15 cellular contexts compared by ENCODE assay signal in the genomic region with DNA sequence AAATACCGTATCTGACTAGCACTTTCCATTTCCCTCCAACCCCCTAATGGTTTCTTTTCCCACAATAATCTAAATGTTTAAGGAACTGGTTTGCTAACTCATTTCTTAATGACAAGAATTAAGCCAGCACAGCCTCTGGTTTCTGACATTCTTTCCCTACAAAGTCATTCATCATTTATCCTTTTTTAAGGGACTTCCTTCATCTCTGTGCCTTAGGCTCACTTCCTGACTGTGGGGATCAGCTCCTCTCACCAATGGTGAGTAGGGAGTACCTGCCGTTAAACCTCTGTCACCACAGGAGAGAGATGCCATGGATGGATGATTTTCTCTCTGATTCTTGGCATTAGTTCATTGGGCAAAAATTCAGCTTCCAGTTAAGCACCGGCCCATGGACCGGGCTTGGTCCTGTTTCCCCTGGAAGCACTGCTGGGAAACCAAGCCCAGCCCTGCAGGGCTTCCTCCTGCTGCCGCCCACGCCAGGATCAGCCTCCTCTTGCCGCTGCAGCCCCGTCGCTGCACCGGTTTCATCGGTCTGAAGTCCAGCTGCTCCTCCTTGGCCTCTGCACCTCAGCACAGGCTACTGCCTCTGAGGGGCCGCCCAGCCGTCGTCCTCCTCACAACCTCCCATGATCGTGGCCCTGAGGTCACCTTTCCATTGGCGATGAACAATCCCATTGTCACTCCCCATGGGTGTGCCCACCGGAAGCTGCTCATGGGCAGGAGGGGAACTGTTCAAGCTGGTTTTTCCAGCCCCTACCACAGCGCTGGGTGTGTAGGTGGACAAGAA.
DNase-seq lines count a peak whose midpoint lies in the region; ATAC-seq and TF ChIP-seq lines count a peak whose summit lies in the region.
"Had no signal": no experiment of that assay in that cellular context is flagged by ENCODE, and none has a peak within 500 bp of the region (broad histone marks: within the 10 kb centered on the region; RNA-seq: fewer than 3 reads in every experiment).

No MANE protein-coding gene starts in this region.

- peak overlapping the region; percentile 94 for H2AFZ ChIP-seq in mammary epithelial cell (ENCODE audit: low read depth, low read length)

- no peaks in the 10 kb centered on the region for H3K27me3 ChIP-seq in mammary epithelial cell (ENCODE audit: insufficient read depth, low read length)

- H3K4me2 ChIP-seq in mammary epithelial cell (ENCODE audit: insufficient read depth, low read depth, low read length) = peak overlapping the region; percentile 92

- WGBS in mammary epithelial cell (ENCODE audit: low coverage, missing lambda C conversion rate) = under 1% methylated on average over 16 of the region's 18 CpGs

- DNase-seq in Caki2 (ENCODE audit: low read depth) (peak; percentile 69), MV-4-11 (lab: John Stamatoyannopoulos, UW) (peak; percentile 62), mammary epithelial cell (peak; percentile 75), left lobe of liver (ENCODE audit: low spot score) (no peak), GM10266 (ENCODE audit: extremely low spot score) (no peak), activated gamma-delta T cell treated with Interleukin-2 at 50 U/mL for 16 hours (no peak), iPS-NIHi7 (ENCODE audit: extremely low spot score) (no peak)
- DNase-seq: activated CD8-positive, alpha-beta memory T cell treated with anti-CD3 and anti-CD28 coated beads, Interleukin-2, amount 10 ng/mL, durations not matched to agents 7 days and 5 days; activated naive CD8-positive, alpha-beta T cell treated with anti-CD3 and anti-CD28 coated beads for 36 hours; cortex of kidney; KG1; NCI-H2171; nucleus accumbens; Right ventricle myocardium superior had no signal

- peak; percentile 13 for ATAC-seq in left lobe of liver
- no peak for ATAC-seq in HG02642 (IDR thresholded peaks at IDR 0.05; ENCODE audit: poor library complexity, unreplicated experiment)
- ATAC-seq: activated CD8-positive, alpha-beta memory T cell treated with anti-CD3 and anti-CD28 coated beads, Interleukin-2, amount 10 ng/mL, durations not matched to agents 7 days and 5 days had no signal

- intact Hi-C loops in mammary epithelial cell (cut with micrococcal nuclease) = no loop called here

- no peaks in the 10 kb centered on the region for H4K20me1 ChIP-seq in mammary epithelial cell (ENCODE audit: insufficient read depth, low read length)

- CTCF ChIA-PET in mammary epithelial cell (lab: Charles Lee; ENCODE audit: low non-redundant PET) = no interaction called here

- H3K27ac ChIP-seq in mammary epithelial cell (ENCODE audit: insufficient read depth, low read depth, low read length) = peak overlapping the region; percentile 30

- dilution Hi-C loops in mammary epithelial cell (cut with HindIII; ENCODE audit: low sequenced_read_pairs) = no loop called here

- no TSS peak for BruUV-seq in mammary epithelial cell (replicated peaks; lab: Mats Ljungman, UMichigan)

- in situ Hi-C loops in Caki2 (cut with HindIII; ENCODE audit: low pct_unique_long_range_greater_than_20kb, low sequenced_read_pairs) (no loop called here), mammary epithelial cell (cut with MboI; ENCODE audit: low sequenced_read_pairs in 2 of 2) (no loop called here)

- TF ChIP-seq CTCF in mammary epithelial cell (conservative IDR thresholded peaks at IDR 0.05 in 1 of 2, IDR thresholded peaks at IDR 0.05 in 1 of 2; ENCODE audit: extremely low read depth in 1 of 2, insufficient read depth in 1 of 2, low read depth in 1 of 2, low read length in 2 of 2) = no peak
- TF ChIP-seq CTCF in GM10266 (IDR thresholded peaks at IDR 0.05; ENCODE audit: control insufficient read depth, insufficient read depth, low read depth, missing control alignments) = no peak

- no peaks in the 10 kb centered on the region for H3K79me2 ChIP-seq in mammary epithelial cell (ENCODE audit: insufficient read depth, low read length)

- peaks cover 17% of the 10 kb centered on the region for H3K4me1 ChIP-seq in mammary epithelial cell (ENCODE audit: insufficient read depth, low read length)

- H3K9me3 ChIP-seq in mammary epithelial cell (replicated peaks; ENCODE audit: insufficient read depth, low read length) = peaks cover 18% of the 10 kb centered on the region

- peak overlapping the region in 1 of 3 experiments; percentile 25 for H3K4me3 ChIP-seq in mammary epithelial cell (replicated peaks in 1 of 3; ENCODE audit: insufficient read depth in 1 of 3, low read depth in 2 of 3, low read length in 3 of 3)

- H3K9ac ChIP-seq in mammary epithelial cell (ENCODE audit: insufficient read depth, low read length) = no peak overlapping the region

- H3K36me3 ChIP-seq in mammary epithelial cell (ENCODE audit: insufficient read depth, low read length) = no peaks in the 10 kb centered on the region

Comparison
In these comparisons a context has a peak if more than half of its experiments do, and no peak if none do; other contexts are left out.
1. DNase-seq: peak in Caki2 (single experiment), MV-4-11 (single experiment) and mammary epithelial cell (single experiment); none in left lobe of liver (single experiment), GM10266 (single experiment), activated gamma-delta T cell treated with Interleukin-2 at 50 U/mL for 16 hours (single experiment) and iPS-NIHi7 (single experiment).